In the genomic region with DNA sequence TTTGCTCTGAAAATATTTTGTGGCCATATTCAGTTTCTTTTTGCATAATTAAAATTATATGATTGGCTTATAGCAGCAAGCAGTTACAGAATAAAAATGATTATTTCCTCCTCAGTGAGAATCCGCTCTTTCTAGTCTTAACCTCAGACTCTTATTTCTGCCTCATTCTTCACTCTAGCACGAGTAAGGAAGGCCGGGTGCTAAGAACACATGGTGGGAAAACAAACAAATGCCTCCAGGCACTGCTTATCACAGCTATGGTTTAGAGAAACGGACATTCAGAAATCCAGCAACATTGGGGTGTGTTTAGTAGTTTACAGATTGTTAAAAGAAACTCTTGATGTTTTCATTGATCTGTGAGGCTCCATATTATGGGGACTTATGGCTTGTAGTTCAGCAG, we compare ENCODE assay signal across 19 cellular contexts.
"Had no signal": no experiment of that assay in that cellular context is flagged by ENCODE, and none has a peak within 500 bp of the region (broad histone marks: within the 10 kb centered on the region; RNA-seq: fewer than 3 reads in every experiment).

No MANE protein-coding gene starts in this region.

- H3K9me3 Mint-ChIP-seq: activated naive CD8-positive, alpha-beta T cell treated with anti-CD3 and anti-CD28 coated beads, Interleukin-2, amount 10 ng/mL, durations not matched to agents 7 days and 5 days; activated T-cell treated with anti-CD3 and anti-CD28 coated beads, Interleukin-2, amount 50 U/mL, for 24 hours; activated T-helper 17 cell treated with anti-CD3 and anti-CD28 coated beads, Interleukin-2, amount 50 U/mL, for 72 hours; dendritic cell treated with granulocyte-macrophage colony-stimulating factor and Interleukin-4, amounts not matched to agents 40 ng/mL and 50 ng/mL, for 4 days had no signal

- DNase-seq: activated CD4-positive, alpha-beta T cell treated with anti-CD3 and anti-CD28 coated beads for 1 hour; activated CD4-positive, alpha-beta T cell treated with anti-CD3 and anti-CD28 coated beads, Interleukin-2, amount 50 U/mL, for 1 hour; activated naive CD4-positive, alpha-beta T cell; activated naive CD8-positive, alpha-beta T cell treated with anti-CD3 and anti-CD28 coated beads, Interleukin-2, amount 10 ng/mL, durations not matched to agents 7 days and 5 days; activated T-cell treated with anti-CD3 and anti-CD28 coated beads, Interleukin-2, amount 50 U/mL, for 24 hours; amygdala; effector CD4-positive, alpha-beta T cell; head of caudate nucleus; hypothalamus; islet precursor cell; left cardiac atrium; mucosa of descending colon; nucleus accumbens; stimulated activated CD4-positive, alpha-beta T cell treated with anti-CD3 and anti-CD28 coated beads, Interleukin-4, amount 100 ng/mL, for 24 hours; stimulated activated naive CD8-positive, alpha-beta T cell treated with anti-CD3 and anti-CD28 coated beads, Interleukin-15, Interleukin-2, amounts not matched to agents 100 U/mL and 50 U/mL, for 24 hours; T-helper 9 cell had no signal

- H3K4me3 Mint-ChIP-seq: activated naive CD8-positive, alpha-beta T cell treated with anti-CD3 and anti-CD28 coated beads, Interleukin-2, amount 10 ng/mL, durations not matched to agents 7 days and 5 days; activated T-cell treated with anti-CD3 and anti-CD28 coated beads, Interleukin-2, amount 50 U/mL, for 24 hours; activated T-helper 17 cell treated with anti-CD3 and anti-CD28 coated beads, Interleukin-2, amount 50 U/mL, for 72 hours; dendritic cell treated with granulocyte-macrophage colony-stimulating factor and Interleukin-4, amounts not matched to agents 40 ng/mL and 50 ng/mL, for 4 days had no signal

- H3K27me3 Mint-ChIP-seq: activated naive CD8-positive, alpha-beta T cell treated with anti-CD3 and anti-CD28 coated beads, Interleukin-2, amount 10 ng/mL, durations not matched to agents 7 days and 5 days; activated T-cell treated with anti-CD3 and anti-CD28 coated beads, Interleukin-2, amount 50 U/mL, for 24 hours; activated T-helper 17 cell treated with anti-CD3 and anti-CD28 coated beads, Interleukin-2, amount 50 U/mL, for 72 hours; dendritic cell treated with granulocyte-macrophage colony-stimulating factor and Interleukin-4, amounts not matched to agents 40 ng/mL and 50 ng/mL, for 4 days had no signal

- ATAC-seq: activated T-helper 17 cell treated with anti-CD3 and anti-CD28 coated beads, Interleukin-2, amount 50 U/mL, for 72 hours; gastroesophageal sphincter; mucosa of descending colon; stimulated activated naive CD8-positive, alpha-beta T cell treated with anti-CD3 and anti-CD28 coated beads, Interleukin-15, Interleukin-2, amounts not matched to agents 100 U/mL and 50 U/mL, for 24 hours had no signal

- H3K27ac Mint-ChIP-seq: activated naive CD8-positive, alpha-beta T cell treated with anti-CD3 and anti-CD28 coated beads, Interleukin-2, amount 10 ng/mL, durations not matched to agents 7 days and 5 days; activated T-cell treated with anti-CD3 and anti-CD28 coated beads, Interleukin-2, amount 50 U/mL, for 24 hours; activated T-helper 17 cell treated with anti-CD3 and anti-CD28 coated beads, Interleukin-2, amount 50 U/mL, for 72 hours; dendritic cell treated with granulocyte-macrophage colony-stimulating factor and Interleukin-4, amounts not matched to agents 40 ng/mL and 50 ng/mL, for 4 days had no signal
